In the genomic region with DNA sequence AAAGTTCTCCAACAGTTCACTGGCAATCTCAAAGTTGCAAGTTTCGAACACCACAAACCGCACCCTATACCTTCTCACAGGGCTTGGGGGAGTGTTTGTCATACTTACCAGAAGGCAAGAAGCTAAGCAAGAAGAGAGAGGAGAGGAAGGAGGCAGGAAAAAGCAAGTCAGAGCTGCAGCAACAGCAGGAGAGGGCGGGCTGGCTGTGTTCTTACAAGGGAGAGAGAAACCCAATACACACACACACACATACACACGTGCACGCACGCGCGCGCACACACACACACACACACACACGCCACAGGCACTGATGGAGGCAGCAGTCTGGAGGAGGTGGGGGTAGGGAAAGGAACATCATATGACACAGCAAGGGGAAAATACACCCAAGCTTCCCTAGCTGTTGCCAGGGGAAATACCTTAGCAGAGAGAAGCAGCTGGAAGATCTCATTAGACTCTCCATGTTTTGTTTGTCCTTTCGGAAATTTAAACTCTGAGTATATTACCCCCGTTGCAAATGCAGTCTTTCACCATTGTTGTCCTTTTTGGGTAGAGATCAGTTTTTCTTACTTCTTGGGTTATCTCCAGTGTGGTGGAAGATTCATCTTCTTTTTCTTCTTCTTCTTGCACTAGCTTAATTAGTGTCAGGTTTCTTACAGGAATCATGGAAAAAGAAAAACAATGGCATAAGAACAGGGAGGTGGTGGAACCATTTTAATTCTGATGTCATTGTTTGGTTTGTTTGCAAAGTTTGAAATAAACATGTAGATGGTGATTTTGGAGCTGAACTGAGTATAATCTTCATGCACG, we compare ENCODE assay signal across 1 cellular context.
TF ChIP-seq lines count a peak whose summit lies in the region.

A gene (minus strand): TSS at position 186 of the 807 bp plus-strand sequence. CDS start 3,099 bp downstream, outside the sequence.

TF ChIP-seq in H1, 55 proteins besides CTCF, POLR2A, EP300 and RAD21:
- TF ChIP-seq NANOG (IDR thresholded peaks at IDR 0.05; ENCODE audit: insufficient read depth, low read depth, low read length, poor library complexity, severe bottlenecking) (no peak), ASH2L (IDR thresholded peaks at IDR 0.05; ENCODE audit: low read length) (peak; percentile 29)
- TF ChIP-seq, protein P1, sequence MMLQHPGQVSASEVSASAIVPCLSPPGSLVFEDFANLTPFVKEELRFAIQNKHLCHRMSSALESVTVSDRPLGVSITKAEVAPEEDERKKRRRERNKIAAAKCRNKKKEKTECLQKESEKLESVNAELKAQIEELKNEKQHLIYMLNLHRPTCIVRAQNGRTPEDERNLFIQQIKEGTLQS (IDR thresholded peaks at IDR 0.05; ENCODE audit: insufficient read depth, low read depth, low read length) = no peak
